Comparison of ENCODE assay signal across 27 cellular contexts in genomic region chr10:118333871-118334270, GRCh38.
"Had no signal": no experiment of that assay in that cellular context is flagged by ENCODE, and none has a peak within 500 bp of the region (broad histone marks: within the 10 kb centered on the region; RNA-seq: fewer than 3 reads in every experiment).

No MANE protein-coding gene starts in this region.

- ATAC-seq: activated naive CD8-positive, alpha-beta T cell treated with anti-CD3 and anti-CD28 coated beads, Interleukin-2, amount 50 U/mL, for 24 hours; activated T-cell treated with anti-CD3 and anti-CD28 coated beads, Interleukin-2, amount 50 U/mL, for 4 hours; gastrocnemius medialis; mucosa of descending colon; psoas muscle; stimulated activated memory B cell treated with anti-CD40 and anti-IgM and Interleukin-4, amounts not matched to agents 10 μg/mL and 1 μg/mL and 100 μg/mL, for 72 hours; stimulated activated naive CD8-positive, alpha-beta T cell treated with anti-CD3 and anti-CD28 coated beads, Interleukin-15, amount 100 ng/mL, for 72 hours had no signal

- FAIRE-seq: islet of Langerhans, small intestine, TTC549 had no signal

- H3K36me3 ChIP-seq: uterus had no signal

- H3K27ac ChIP-seq: left ventricle myocardium inferior, neutrophil, psoas muscle, sigmoid colon, uterus, WERI-Rb-1 had no signal

- H3K9me3 ChIP-seq: gastrocnemius medialis, left ventricle myocardium inferior, mucosa of descending colon, neutrophil, psoas muscle, sigmoid colon, uterus had no signal

- H3K4me3 ChIP-seq: gastrocnemius medialis, left ventricle myocardium inferior, lung, mucosa of descending colon, psoas muscle, sigmoid colon, uterus had no signal

- DNase-seq: activated CD4-positive, alpha-beta memory T cell treated with anti-CD3 and anti-CD28 coated beads for 36 hours; activated CD4-positive, alpha-beta T cell treated with anti-CD3 and anti-CD28 coated beads, Interleukin-2, amount 10 ng/mL, durations not matched to agents 24 days and 14 days; activated CD4-positive, CD25-positive, alpha-beta regulatory T cell treated with anti-CD3 and anti-CD28 coated beads, Interleukin-2, amount 50 U/mL, for 72 hours; activated CD8-positive, alpha-beta memory T cell treated with anti-CD3 and anti-CD28 coated beads, Interleukin-2, amount 50 U/mL, for 4 hours; activated naive CD8-positive, alpha-beta T cell treated with anti-CD3 and anti-CD28 coated beads, Interleukin-2, amount 50 U/mL, for 24 hours; activated T-cell treated with anti-CD3 and anti-CD28 coated beads, Interleukin-2, amount 50 U/mL, for 4 hours; amygdala; central memory CD4-positive, alpha-beta T cell; gastrocnemius medialis; glutamatergic neuron; left ventricle myocardium inferior; mucosa of descending colon; nephron progenitor cell; psoas muscle; sigmoid colon; small intestine; stimulated activated CD4-positive, alpha-beta T cell treated with anti-CD3 and anti-CD28 coated beads, Interleukin-4, amount 100 ng/mL, for 24 hours; stimulated activated naive CD8-positive, alpha-beta T cell treated with anti-CD3 and anti-CD28 coated beads, Interleukin-15, amount 100 ng/mL, for 72 hours; substantia nigra; T-helper 9 cell; uterus; WERI-Rb-1 had no signal

- H3K27me3 ChIP-seq: gastrocnemius medialis, neutrophil, sigmoid colon, uterus had no signal
